Comparison of ENCODE assay signal across 26 cellular contexts in the genomic region with DNA sequence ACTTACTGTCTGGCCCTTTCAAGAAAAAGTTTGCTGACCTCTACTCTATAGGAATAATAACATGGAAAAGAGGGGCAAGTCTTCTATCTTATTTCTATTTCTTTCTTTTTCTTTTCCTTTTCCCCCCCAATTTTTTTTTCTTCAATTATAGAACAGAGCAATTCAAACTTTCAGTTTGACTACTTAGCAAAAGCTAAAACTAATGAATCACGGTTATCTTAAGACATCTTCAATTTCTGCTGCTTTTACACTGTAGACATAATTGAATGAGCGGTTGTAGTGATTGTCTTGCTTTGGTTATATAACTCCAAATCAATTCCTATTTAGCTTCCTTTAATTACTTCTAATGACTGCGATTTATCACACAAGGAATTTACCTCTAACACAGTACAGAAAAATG.
DNase-seq lines count a peak whose midpoint lies in the region; ATAC-seq and TF ChIP-seq lines count a peak whose summit lies in the region.
"Had no signal": no experiment of that assay in that cellular context is flagged by ENCODE, and none has a peak within 500 bp of the region (broad histone marks: within the 10 kb centered on the region; RNA-seq: fewer than 3 reads in every experiment).

No MANE protein-coding gene starts in this region.

- 0 out of 2 replicates have a peak overlapping the region, but pooled peaks have one; percentile 23 for H3K4me3 ChIP-seq in GM12865 (ENCODE audit: low read depth, low read length)
- H3K4me3 ChIP-seq: ascending aorta, psoas muscle, stomach, tibial nerve had no signal

- ATAC-seq in GM19463 (IDR thresholded peaks at IDR 0.05; ENCODE audit: unreplicated experiment) (peak; percentile 17), HG02763 (IDR thresholded peaks at IDR 0.05; ENCODE audit: unreplicated experiment) (peak; percentile 28), HG03432 (IDR thresholded peaks at IDR 0.05; ENCODE audit: unreplicated experiment) (peak; percentile 46), HG03139 (IDR thresholded peaks at IDR 0.05; ENCODE audit: unreplicated experiment) (no peak)
- ATAC-seq: esophagus mucosa, foreskin keratinocyte, psoas muscle, SK-N-SH treated with all-trans-retinoic acid at 6 μM for 48 hours had no signal

- DNase-seq in GM12865 (ENCODE audit: low read depth) (no peak), nucleus accumbens (lab: John Stamatoyannopoulos, UW) (no peak), Kasumi-1 (lab: John Stamatoyannopoulos, UW) (no peak), NCI-H2029 treated with DMSO at 0.1 percent for 48 hours (lab: John Stamatoyannopoulos, UW) (no peak)
- DNase-seq: activated CD4-positive, alpha-beta T cell treated with anti-CD3 and anti-CD28 coated beads, Interleukin-2, amount 10 ng/mL, durations not matched to agents 7 days and 5 days; cortex of kidney; DMS153; foreskin keratinocyte; H9; IMR-90; mesendoderm; NCI-H1092; NCI-H2081 treated with DMSO at 0.1 percent for 48 hours; NCI-H345; NCI-H748 treated with DMSO at 0.1 percent for 48 hours; psoas muscle; stomach; WERI-Rb-1 had no signal

- TF ChIP-seq CTCF in GM12865 (IDR thresholded peaks at IDR 0.05; ENCODE audit: insufficient read depth, low read depth, low read length, missing control alignments), result no peak
